Comparison of ENCODE assay signal across 34 cellular contexts in genomic region chr19:29364999-29365398, GRCh38.
"Had no signal": no experiment of that assay in that cellular context is flagged by ENCODE, and none has a peak within 500 bp of the region (broad histone marks: within the 10 kb centered on the region; RNA-seq: fewer than 3 reads in every experiment).

No MANE protein-coding gene starts in this region.

- H3K36me3 ChIP-seq: MG63, Peyer's patch, SJSA1 had no signal

- H3K27me3 ChIP-seq: MG63, Peyer's patch, SJSA1 had no signal

- ATAC-seq: PC-3 had no signal

- H3K4me1 Mint-ChIP-seq: activated naive CD4-positive, alpha-beta T cell treated with anti-CD3 and anti-CD28 coated beads, Interleukin-2, amount 50 U/mL, for 24 hours; activated naive CD8-positive, alpha-beta T cell treated with anti-CD3 and anti-CD28 coated beads, Interleukin-2, amount 10 ng/mL, durations not matched to agents 7 days and 5 days had no signal

- H3K27ac Mint-ChIP-seq: activated CD4-positive, alpha-beta memory T cell treated with anti-CD3 and anti-CD28 coated beads for 36 hours; activated naive CD4-positive, alpha-beta T cell treated with anti-CD3 and anti-CD28 coated beads, Interleukin-2, amount 50 U/mL, for 24 hours; activated naive CD8-positive, alpha-beta T cell treated with anti-CD3 and anti-CD28 coated beads, Interleukin-2, amount 10 ng/mL, durations not matched to agents 7 days and 5 days; activated T-helper 2 cell treated with anti-CD3 and anti-CD28 coated beads, Interferon-gamma antibody, Interleukin-2, Interleukin-4, amounts not matched to agents 10 μg/mL and 5 μg/mL and 100 μg/mL, durations not matched to agents 14 hours and 24 hours and 36 hours; brain; T-helper 1 cell treated with Interleukin-12 subunit alpha and Interleukin-12 subunit beta and Interleukin-4 antibody, amounts not matched to agents 30 μg/mL and 1 μg/mL, for 36 hours; T-helper 2 cell treated with Interferon-gamma antibody and Interleukin-4, amounts not matched to agents 5 μg/mL and 100 μg/mL, for 36 hours had no signal

- H3K36me3 Mint-ChIP-seq: activated CD4-positive, alpha-beta memory T cell treated with anti-CD3 and anti-CD28 coated beads for 36 hours; activated naive CD4-positive, alpha-beta T cell treated with anti-CD3 and anti-CD28 coated beads, Interleukin-2, amount 50 U/mL, for 24 hours; activated naive CD8-positive, alpha-beta T cell treated with anti-CD3 and anti-CD28 coated beads, Interleukin-2, amount 10 ng/mL, durations not matched to agents 7 days and 5 days; brain had no signal

- H3K27ac ChIP-seq: Peyer's patch, SJSA1 had no signal

- H3K9me3 Mint-ChIP-seq: activated naive CD4-positive, alpha-beta T cell treated with anti-CD3 and anti-CD28 coated beads, Interleukin-2, amount 50 U/mL, for 24 hours; activated naive CD8-positive, alpha-beta T cell treated with anti-CD3 and anti-CD28 coated beads, Interleukin-2, amount 10 ng/mL, durations not matched to agents 7 days and 5 days; activated T-helper 2 cell treated with anti-CD3 and anti-CD28 coated beads, Interferon-gamma antibody, Interleukin-2, Interleukin-4, amounts not matched to agents 10 μg/mL and 5 μg/mL and 100 μg/mL, durations not matched to agents 14 hours and 24 hours and 36 hours; T-helper 1 cell treated with Interleukin-12 subunit alpha and Interleukin-12 subunit beta and Interleukin-4 antibody, amounts not matched to agents 30 μg/mL and 1 μg/mL, for 36 hours; T-helper 2 cell treated with Interferon-gamma antibody and Interleukin-4, amounts not matched to agents 5 μg/mL and 100 μg/mL, for 36 hours had no signal

- H3K4me2 ChIP-seq: SK-N-SH had no signal

- H3K9me3 ChIP-seq: MG63, SJSA1, SK-N-SH had no signal

- H3K4me3 Mint-ChIP-seq: activated CD4-positive, alpha-beta memory T cell treated with anti-CD3 and anti-CD28 coated beads for 36 hours; activated naive CD4-positive, alpha-beta T cell treated with anti-CD3 and anti-CD28 coated beads, Interleukin-2, amount 50 U/mL, for 24 hours; activated naive CD8-positive, alpha-beta T cell treated with anti-CD3 and anti-CD28 coated beads, Interleukin-2, amount 10 ng/mL, durations not matched to agents 7 days and 5 days; brain; T-helper 1 cell treated with Interleukin-12 subunit alpha and Interleukin-12 subunit beta and Interleukin-4 antibody, amounts not matched to agents 30 μg/mL and 1 μg/mL, for 36 hours; T-helper 2 cell treated with Interferon-gamma antibody and Interleukin-4, amounts not matched to agents 5 μg/mL and 100 μg/mL, for 36 hours had no signal

- H3K9ac ChIP-seq: SK-N-SH had no signal

- H3K4me1 ChIP-seq: Peyer's patch, SJSA1 had no signal

- DNase-seq: activated CD4-positive, alpha-beta memory T cell treated with anti-CD3 and anti-CD28 coated beads for 36 hours; activated CD4-positive, alpha-beta T cell treated with anti-CD3 and anti-CD28 coated beads for 4 hours; activated CD4-positive, alpha-beta T cell treated with anti-CD3 and anti-CD28 coated beads, Interleukin-2, amount 50 U/mL, for 1 hour; activated CD4-positive, CD25-positive, alpha-beta regulatory T cell treated with anti-CD3 and anti-CD28 coated beads, Interleukin-2, amount 50 U/mL, for 72 hours; activated gamma-delta T cell; activated naive CD4-positive, alpha-beta T cell treated with Interleukin-2 at 50 U/mL for 16 hours; activated naive CD8-positive, alpha-beta T cell treated with anti-CD3 and anti-CD28 coated beads, Interleukin-2, amount 10 ng/mL, durations not matched to agents 7 days and 5 days; activated T-cell treated with anti-CD3 and anti-CD28 coated beads, Interleukin-2, amount 50 U/mL, for 1 hour; caudate nucleus; cerebellar nuclear complex; Kasumi-1; MG63; NCI-H1048; NCI-H1105 treated with DMSO at 0.1 percent for 48 hours; NCI-H1436; NCI-H1694; NCI-H1930; NCI-H2081 treated with DMSO at 0.1 percent for 48 hours; NCI-H226; NCI-H446 treated with DMSO at 0.1 percent for 48 hours; NCI-H524; PC-3; Peyer's patch; RPMI8226; SHP77 treated with DMSO at 0.1 percent for 48 hours; SK-N-SH had no signal

- H3K4me3 ChIP-seq: MG63, Peyer's patch, SJSA1 had no signal

- FAIRE-seq: bronchial epithelial cell, TTC549 had no signal
